Comparison of ENCODE assay signal across 9 cellular contexts in genomic region chr4:153573881-153574807, GRCh38.
A peak's percentile ranks its signal among the peaks of the same experiment; 100 is the strongest.
DNase-seq lines count a peak whose midpoint lies in the region; ATAC-seq, FAIRE-seq and TF ChIP-seq lines count a peak whose summit lies in the region.
"Had no signal": no experiment of that assay in that cellular context is flagged by ENCODE, and none has a peak within 500 bp of the region (broad histone marks: within the 10 kb centered on the region; RNA-seq: fewer than 3 reads in every experiment).

No MANE protein-coding gene starts in this region.

- ATAC-seq in GM18868 (IDR thresholded peaks at IDR 0.05; ENCODE audit: unreplicated experiment) (peak; percentile 43), T-helper 17 cell (peak; percentile 92), HG02973 (IDR thresholded peaks at IDR 0.05; ENCODE audit: unreplicated experiment) (no peak)

- no peaks in the 10 kb centered on the region for H3K27me3 Mint-ChIP-seq in T-helper 17 cell

- DNase-seq in HS-5 (ENCODE audit: low read depth) (peak; percentile 41), T-helper 17 cell (peak; percentile 16 to 41 (median 30)), astrocyte of the hippocampus (ENCODE audit: low read depth, low spot score) (peak; percentile 84), kidney (no peak)
- peak; percentile 57 for DNase-seq in stimulated activated CD4-positive, alpha-beta T cell treated with anti-CD3 and anti-CD28 coated beads, Interleukin-2, amount 100 ng/mL, for 4 hours (ENCODE audit: low read depth)

- no peaks in the 10 kb centered on the region for H3K9me3 ChIP-seq in BLaER1
- H3K9me3 ChIP-seq in T-helper 17 cell (ENCODE audit: control insufficient read depth, low read length, poor library complexity, severe bottlenecking): no peaks in the 10 kb centered on the region
- H3K9me3 ChIP-seq in kidney (ENCODE audit: control insufficient read depth in 1 of 2, low read length in 2 of 2): no peaks in the 10 kb centered on the region

- H3K36me3 ChIP-seq in BLaER1 (peaks cover 65% of the 10 kb centered on the region), kidney (ENCODE audit: control insufficient read depth in 1 of 2, insufficient read depth in 2 of 2, low read length in 2 of 2) (no peaks in the 10 kb centered on the region)

- H3K4me3 ChIP-seq in BLaER1 (peak overlapping the region; percentile 12; the same call in 1 of the 2 replicates), kidney (ENCODE audit: low read length in 2 of 2) (no peak overlapping the region)

- H3K27ac ChIP-seq in BLaER1: peak overlapping the region; percentile 66
- H3K27ac ChIP-seq in kidney (ENCODE audit: low read depth in 2 of 2, low read length in 2 of 2): no peak overlapping the region

- intact Hi-C loops in kidney (cut with DNase I): loop anchor here (10.0 kb wide), 2 partner anchors 109 to 429 kb away; partner anchors contain the start of gene TMEM131L

- peak; percentile 46 for FAIRE-seq in kidney (lab: Jason Lieb, UNC)
- FAIRE-seq: TTC549 had no signal

- peak; percentile 67 for TF ChIP-seq CTCF in kidney (IDR thresholded peaks at IDR 0.05; ENCODE audit: borderline replicate concordance, extremely low read depth, insufficient read depth)

- H3K9ac ChIP-seq in BLaER1 (peak overlapping the region; percentile 63; the same call in 1 of the 2 replicates), kidney (ENCODE audit: low read length in 2 of 2) (no peak overlapping the region)

- H3K4me2 ChIP-seq in BLaER1: peak overlapping the region; percentile 80

- no peaks in the 10 kb centered on the region for H3K27me3 ChIP-seq in BLaER1

- peaks cover 100% of the 10 kb centered on the region for H4K20me1 ChIP-seq in BLaER1

- peak overlapping the region; percentile 92 for H3K27ac Mint-ChIP-seq in T-helper 17 cell

- H3K4me1 Mint-ChIP-seq in T-helper 17 cell: peaks cover 47% of the 10 kb centered on the region

- peaks cover 8% of the 10 kb centered on the region for H3K36me3 Mint-ChIP-seq in T-helper 17 cell (ENCODE audit: low read depth)

- peak overlapping the region; percentile 60 for H3K4me3 Mint-ChIP-seq in T-helper 17 cell

- H3K4me1 ChIP-seq in BLaER1: peaks cover 100% of the 10 kb centered on the region
- no peaks in the 10 kb centered on the region for H3K4me1 ChIP-seq in kidney (ENCODE audit: control insufficient read depth in 1 of 2, insufficient read depth in 1 of 2, low read depth in 1 of 2, low read length in 2 of 2)
